ENCODE assay signal across 8 cellular contexts in genomic region chr1:54153548-54154439, GRCh38. TPM values are rescaled to one million over a fixed set of nuclear protein-coding genes. Genes with fewer than 3 reads are reported as not detected.
DNase-seq lines count a peak whose midpoint lies in the region; ATAC-seq and TF ChIP-seq lines count a peak whose summit lies in the region.

No MANE protein-coding gene starts in this region.

- no peak overlapping the region for H3K4me3 ChIP-seq in kidney epithelial cell (ENCODE audit: low read depth, low read length)

- no peaks in the 10 kb centered on the region for H3K36me3 ChIP-seq in kidney epithelial cell (ENCODE audit: control insufficient read depth, insufficient read depth, low read length)

- no peak for ATAC-seq in GM18867 (IDR thresholded peaks at IDR 0.05; ENCODE audit: unreplicated experiment)
- no peak for ATAC-seq in HG02798 (IDR thresholded peaks at IDR 0.05; ENCODE audit: poor library complexity, unreplicated experiment)

- DNase-seq in NCI-H2196 (lab: John Stamatoyannopoulos, UW; ENCODE audit: unreplicated experiment) (peak; percentile 19), NCI-H2196 treated with DMSO at 0.1 percent for 48 hours (lab: John Stamatoyannopoulos, UW; ENCODE audit: unreplicated experiment) (no peak), amniotic stem cell (lab: John Stamatoyannopoulos, UW) (peak; percentile 27), kidney epithelial cell (ENCODE audit: low read depth) (peak; percentile 29), ureter (ENCODE audit: low spot score) (peak; percentile 74), globus pallidus (ENCODE audit: low spot score) (no peak)

- TF ChIP-seq CTCF in kidney epithelial cell (IDR thresholded peaks at IDR 0.05; ENCODE audit: insufficient read depth, low read length, poor library complexity, severe bottlenecking): no peak

- H3K27me3 ChIP-seq in kidney epithelial cell (ENCODE audit: control insufficient read depth, insufficient read depth, low read length): no peaks in the 10 kb centered on the region

RNA-seq across cellular contexts. Expression of gene CDCP2, which starts 1.0 kb away (rescaled TPM):
- total RNA-seq in kidney epithelial cell: not detected in 2 replicates
- total RNA-seq in ureter: 0.83 TPM

RNA-seq across cellular contexts. Expression of gene CYB5RL, which starts 46.0 kb away (rescaled TPM):
- total RNA-seq in kidney epithelial cell (6.5 and 6.6 TPM in 2 replicates), ureter (6.7 TPM)

RNA-seq across cellular contexts. Expression of gene MRPL37, which starts 46.2 kb away (rescaled TPM):
- total RNA-seq in kidney epithelial cell: 124 and 139 TPM in 2 replicates
- 50.9 TPM for total RNA-seq in ureter

Comparison
In these comparisons a context has a peak if more than half of its experiments do, and no peak if none do; other contexts are left out.
1. DNase-seq: peak in NCI-H2196 (single experiment), amniotic stem cell (single experiment), kidney epithelial cell (single experiment) and ureter (single experiment); none in NCI-H2196 treated with DMSO at 0.1 percent for 48 hours (single experiment) and globus pallidus (single experiment).